In the genomic region with DNA sequence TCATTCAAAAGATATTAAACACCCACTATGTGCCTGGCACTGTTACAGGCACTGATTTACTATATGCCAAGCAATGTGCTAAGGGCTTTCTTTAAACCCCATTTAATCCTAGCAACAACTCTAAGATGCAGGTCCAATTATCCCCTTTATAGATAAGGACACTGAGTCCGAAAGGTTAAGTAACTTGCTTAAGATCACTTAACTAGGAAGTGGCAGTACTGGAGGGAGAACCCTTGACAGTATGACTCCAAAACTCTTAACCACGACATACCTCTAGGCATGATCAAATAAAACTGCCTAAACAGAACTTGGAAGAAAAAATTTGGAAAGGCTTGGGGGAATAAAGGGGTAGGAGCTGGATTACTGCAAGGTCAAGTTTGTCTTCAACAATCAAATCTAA, we compare ENCODE assay signal across 8 cellular contexts. TPM values are rescaled to one million over a fixed set of nuclear protein-coding genes. Genes with fewer than 3 reads are reported as not detected.
DNase-seq lines count a peak whose midpoint lies in the region; ATAC-seq, FAIRE-seq and TF ChIP-seq lines count a peak whose summit lies in the region.

No MANE protein-coding gene starts in this region.

- no peaks in the 10 kb centered on the region for H3K9me3 Mint-ChIP-seq in astrocyte (ENCODE audit: unreplicated experiment)
- H3K9me3 Mint-ChIP-seq in mesothelial cell of epicardium = no peaks in the 10 kb centered on the region

- H3K36me3 Mint-ChIP-seq in astrocyte (ENCODE audit: low read depth, unreplicated experiment) (no peaks in the 10 kb centered on the region), mesothelial cell of epicardium (no peaks in the 10 kb centered on the region)

- H3K79me2 ChIP-seq in ACC112 (ENCODE audit: control insufficient read depth, insufficient read depth, low read length, unreplicated experiment) = peaks cover 70% of the 10 kb centered on the region
- peaks cover 68% of the 10 kb centered on the region for H3K79me2 ChIP-seq in astrocyte (ENCODE audit: insufficient read depth, low read length)

- FAIRE-seq in astrocyte (lab: Jason Lieb, UNC) = no peak

- no peaks in the 10 kb centered on the region for H3K27me3 ChIP-seq in ACC112 (ENCODE audit: insufficient read depth, low read length)
- H3K27me3 ChIP-seq in HUES48 (ENCODE audit: control insufficient read depth, insufficient read depth, low read length) = no peaks in the 10 kb centered on the region
- H3K27me3 ChIP-seq in astrocyte (ENCODE audit: insufficient read depth, low read length) = no peaks in the 10 kb centered on the region

- H3K4me1 ChIP-seq in ACC112 (ENCODE audit: control insufficient read depth, insufficient read depth, low read length, unreplicated experiment) (peaks cover 42% of the 10 kb centered on the region), HUES48 (ENCODE audit: control insufficient read depth, insufficient read depth, low read length) (peaks cover 25% of the 10 kb centered on the region), astrocyte (ENCODE audit: insufficient read depth, low read length) (peaks cover 17% of the 10 kb centered on the region)

- no peak overlapping the region for H3K9ac ChIP-seq in HUES48 (ENCODE audit: low read depth, low read length)
- H3K9ac ChIP-seq in astrocyte (ENCODE audit: low read length) = peak overlapping the region; percentile 86

- ATAC-seq in HG03159 (IDR thresholded peaks at IDR 0.05; ENCODE audit: unreplicated experiment) (no peak), GM18519 (IDR thresholded peaks at IDR 0.05; ENCODE audit: low FRiP score, unreplicated experiment) (no peak), HG03108 (IDR thresholded peaks at IDR 0.05; ENCODE audit: unreplicated experiment) (no peak)

- peaks cover 60% of the 10 kb centered on the region for H4K20me1 ChIP-seq in astrocyte (ENCODE audit: insufficient read depth, low read length)

- H3K4me3 ChIP-seq in ACC112 (ENCODE audit: low read depth, low read length) = peak overlapping the region; percentile 96
- peak overlapping the region; percentile 75; the same call in 1 of the 2 replicates for H3K4me3 ChIP-seq in HUES48 (ENCODE audit: low read depth, low read length)
- peak overlapping the region; percentile 78 for H3K4me3 ChIP-seq in astrocyte (ENCODE audit: insufficient read depth, low read depth, low read length)

- H3K4me1 Mint-ChIP-seq in astrocyte (ENCODE audit: low read depth, unreplicated experiment) = peaks cover 41% of the 10 kb centered on the region
- H3K4me1 Mint-ChIP-seq in mesothelial cell of epicardium = peaks cover 61% of the 10 kb centered on the region

- DNase-seq in astrocyte (ENCODE audit: low read depth) = no peak
- no peak for DNase-seq in mesothelial cell of epicardium (ENCODE audit: low spot score in 2 of 2, unreplicated experiment in 2 of 2)
- DNase-seq in NCI-H2029 (lab: John Stamatoyannopoulos, UW) = no peak

- H2AFZ ChIP-seq in ACC112 (ENCODE audit: low read length, unreplicated experiment) (no peak overlapping the region), astrocyte (ENCODE audit: low read depth, low read length) (no peak overlapping the region)

- H3K27me3 Mint-ChIP-seq in astrocyte (ENCODE audit: low read depth, unreplicated experiment) = no peaks in the 10 kb centered on the region
- no peaks in the 10 kb centered on the region for H3K27me3 Mint-ChIP-seq in mesothelial cell of epicardium (ENCODE audit: low read depth)

- H3K27ac Mint-ChIP-seq in astrocyte (ENCODE audit: unreplicated experiment) = no peak overlapping the region
- H3K27ac Mint-ChIP-seq in mesothelial cell of epicardium = peak overlapping the region; percentile 95

- TF ChIP-seq CTCF in astrocyte (IDR thresholded peaks at IDR 0.05; ENCODE audit: insufficient read depth, low read depth, low read length) (no peak), mesothelial cell of epicardium (IDR thresholded peaks at IDR 0.05; ENCODE audit: unreplicated experiment) (no peak)

- H3K4me3 Mint-ChIP-seq in astrocyte (ENCODE audit: unreplicated experiment) (peak overlapping the region; percentile 98), mesothelial cell of epicardium (peak overlapping the region; percentile 91)

- H3K9me3 ChIP-seq in HUES48 (ENCODE audit: control insufficient read depth, insufficient read depth, low read length) = no peaks in the 10 kb centered on the region
- no peaks in the 10 kb centered on the region for H3K9me3 ChIP-seq in astrocyte (ENCODE audit: insufficient read depth, low read depth, low read length)

- H3K27ac ChIP-seq in ACC112 (ENCODE audit: low read depth, low read length) = no peak overlapping the region
- no peak overlapping the region for H3K27ac ChIP-seq in HUES48 (ENCODE audit: low read depth, low read length)
- no peak overlapping the region for H3K27ac ChIP-seq in astrocyte (ENCODE audit: low read depth, low read length)

- peak overlapping the region; percentile 85 for H3K4me2 ChIP-seq in astrocyte (ENCODE audit: low read length)

- H3K36me3 ChIP-seq in ACC112 (ENCODE audit: insufficient read depth, low read length) (no peaks in the 10 kb centered on the region), HUES48 (ENCODE audit: control insufficient read depth, insufficient read depth, low read length) (no peaks in the 10 kb centered on the region), astrocyte (ENCODE audit: insufficient read depth, low read length) (no peaks in the 10 kb centered on the region)

RNA-seq across cellular contexts. Expression of a gene that starts 1.7 kb away (rescaled TPM):
- 72.1 and 77.0 TPM in 2 replicates for total RNA-seq in astrocyte
- total RNA-seq in mesothelial cell of epicardium = 54.9 to 61.5 TPM (median 58.3 TPM) in 3 replicates
